Comparison of ENCODE assay signal across 8 cellular contexts in genomic region chrX:102712216-102712966, GRCh38. TPM values are rescaled to one million over a fixed set of nuclear protein-coding genes. Genes with fewer than 3 reads are reported as not detected.
DNase-seq lines count a peak whose midpoint lies in the region; ATAC-seq and TF ChIP-seq lines count a peak whose summit lies in the region.

Gene GPRASP2 (plus strand): TSS chrX:102712448. CDS start chrX:102714870, 2,422 bp downstream.

- TF ChIP-seq CTCF in body of pancreas (IDR thresholded peaks at IDR 0.05) = no peak
- no peak for TF ChIP-seq CTCF in prostate gland (IDR thresholded peaks at IDR 0.05)

- H3K4me1 ChIP-seq in body of pancreas (peaks cover 9% of the 10 kb centered on the region), prostate gland (replicated peaks) (no peaks in the 10 kb centered on the region)

- H3K27me3 ChIP-seq in body of pancreas (no peaks in the 10 kb centered on the region), prostate gland (replicated peaks; ENCODE audit: insufficient read depth) (no peaks in the 10 kb centered on the region)

- peak within 1 kb of the TSS; percentile 28 to 38 for H3K4me3 ChIP-seq in body of pancreas
- H3K4me3 ChIP-seq in prostate gland = peak within 1 kb of the TSS; percentile 49 to 55

- TF ChIP-seq POLR2A in body of pancreas (IDR thresholded peaks at IDR 0.05) (peak in 2 of 3 donors; percentile 16 to 25), prostate gland (IDR thresholded peaks at IDR 0.05) (no peak)

- peak; percentile 82 for ATAC-seq in body of pancreas
- ATAC-seq in HG02885 (IDR thresholded peaks at IDR 0.05; ENCODE audit: poor library complexity, unreplicated experiment) = no peak
- ATAC-seq in GM19463 (IDR thresholded peaks at IDR 0.05; ENCODE audit: unreplicated experiment) = no peak

- no peaks in the 10 kb centered on the region for H3K9me3 ChIP-seq in body of pancreas
- no peaks in the 10 kb centered on the region for H3K9me3 ChIP-seq in prostate gland

- intact Hi-C loops in body of pancreas (cut with DNase I) = no loop called here
- intact Hi-C loops in prostate gland (cut with DNase I) = loop anchor here (2.0 kb wide), 1 partner anchor 62 kb away; the partner anchor contains the start of gene GPRASP1

- DNase-seq in SHP77 (lab: John Stamatoyannopoulos, UW) (peak; percentile 12 to 14), SHP77 treated with DMSO at 0.1 percent for 48 hours (lab: John Stamatoyannopoulos, UW) (no peak), NCI-H2227 treated with DMSO at 0.1 percent for 48 hours (lab: John Stamatoyannopoulos, UW) (peak; percentile 69), body of pancreas (peak; percentile 48 to 66 (median 56)), hypothalamus (lab: John Stamatoyannopoulos, UW) (peak in 40 of 51 donors; percentile 1 to 51 (median 16)), prostate gland (ENCODE audit: low spot score) (peak; percentile 12)

- 0% methylated on average over 7 to 36 of the region's 68 CpGs for WGBS in body of pancreas, 2 donors
- WGBS in prostate gland = under 1% methylated on average over 52 of the region's 68 CpGs

- H3K36me3 ChIP-seq in body of pancreas (replicated peaks in 1 of 2; ENCODE audit: insufficient read depth in 1 of 2, low read depth in 2 of 2) = no peaks in the 10 kb centered on the region
- H3K36me3 ChIP-seq in prostate gland = no peaks in the 10 kb centered on the region

- H3K27ac ChIP-seq in body of pancreas (peak within 1 kb of the TSS; percentile 61 to 84 (median 76)), prostate gland (peak within 1 kb of the TSS; percentile 88 to 90)

RNA-seq across cellular contexts. Expression of gene GPRASP2, which starts in this region (rescaled TPM):
- total RNA-seq in body of pancreas (1 to 10 TPM; 6.2 to 7.3 TPM), prostate gland (10 to 100 TPM; 14.1 to 15.8 TPM)
